In the genomic region with DNA sequence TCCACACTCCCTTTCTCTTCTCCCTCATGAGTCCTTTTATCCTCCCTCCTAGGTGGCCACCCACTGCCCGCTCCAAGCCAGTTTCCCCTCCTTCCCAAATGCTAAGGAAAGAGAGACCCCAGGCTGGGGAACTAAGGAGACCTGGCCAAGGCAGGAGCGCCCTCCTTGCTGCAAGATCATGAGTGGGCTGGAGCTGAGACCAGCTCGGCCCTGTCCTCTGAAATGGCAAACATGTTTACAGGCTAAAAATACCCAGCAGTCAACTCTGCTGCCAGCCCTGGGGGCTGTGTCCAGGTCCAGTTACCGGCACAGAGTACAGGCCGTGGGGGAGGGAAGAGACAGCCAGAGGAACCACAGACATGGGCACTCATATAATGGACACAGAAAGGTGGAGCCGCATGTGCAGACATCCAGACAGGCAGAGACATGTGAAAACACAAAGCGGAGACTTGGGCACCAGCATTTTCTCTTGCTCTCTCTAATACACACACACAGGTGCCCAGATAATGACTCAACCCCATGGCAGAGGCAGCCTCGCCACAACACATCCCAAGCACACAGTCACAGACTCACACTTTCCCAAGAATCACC, we compare ENCODE assay signal across 1 cellular context.
TF ChIP-seq lines count a peak whose summit lies in the region.

No MANE protein-coding gene starts in this region.

TF ChIP-seq in HepG2, 621 proteins besides CTCF, POLR2A, EP300 and RAD21 (continued from another document and continues in another):
- TF ChIP-seq PAXIP1 (CRISPR knock-in tag; conservative IDR thresholded peaks at IDR 0.05) (peak; percentile 81), HDAC2 (CRISPR knock-in tag; IDR thresholded peaks at IDR 0.05) (peak; percentile 38), ZNF580 (CRISPR knock-in tag; IDR thresholded peaks at IDR 0.05; ENCODE audit: borderline replicate concordance, low read depth) (no peak), NFRKB (IDR thresholded peaks at IDR 0.05) (no peak), KDM3A (CRISPR knock-in tag; IDR thresholded peaks at IDR 0.05; ENCODE audit: low read depth) (0 out of 2 replicates have a peak, but pooled peaks have one; percentile 34), ZFP36L1 (CRISPR knock-in tag; IDR thresholded peaks at IDR 0.05) (0 out of 2 replicates have a peak, but pooled peaks have one; percentile 59), ATAD3A (CRISPR knock-in tag; IDR thresholded peaks at IDR 0.05) (no peak), ZNF740 (CRISPR knock-in tag; IDR thresholded peaks at IDR 0.05) (no peak), NFKB2 (CRISPR knock-in tag; IDR thresholded peaks at IDR 0.05; ENCODE audit: borderline replicate concordance) (no peak), ZFP82 (CRISPR knock-in tag; IDR thresholded peaks at IDR 0.05; ENCODE audit: borderline replicate concordance) (no peak), ZNF576 (CRISPR knock-in tag; IDR thresholded peaks at IDR 0.05) (no peak; the same call in 1 of the 2 replicates), ZBTB1 (CRISPR knock-in tag; IDR thresholded peaks at IDR 0.05; ENCODE audit: borderline replicate concordance) (0 out of 2 replicates have a peak, but pooled peaks have one; percentile 50), ZNF670 (CRISPR knock-in tag; IDR thresholded peaks at IDR 0.05; ENCODE audit: borderline replicate concordance) (0 out of 2 replicates have a peak, but pooled peaks have one; percentile 3), ZNF691 (CRISPR knock-in tag; IDR thresholded peaks at IDR 0.05; ENCODE audit: borderline replicate concordance, low read depth) (no peak), ZNF878 (CRISPR knock-in tag; IDR thresholded peaks at IDR 0.05) (peak; percentile 71; the same call in 1 of the 2 replicates), GATAD2A (CRISPR knock-in tag; IDR thresholded peaks at IDR 0.05) (peak; percentile 77; the same call in 1 of the 2 replicates), ELF3 (CRISPR knock-in tag; IDR thresholded peaks at IDR 0.05) (0 out of 2 replicates have a peak, but pooled peaks have one; percentile 24), ZNF337 (CRISPR knock-in tag; IDR thresholded peaks at IDR 0.05; ENCODE audit: borderline replicate concordance, low read depth) (0 out of 2 replicates have a peak, but pooled peaks have one; percentile 33), KDM1A (CRISPR knock-in tag; IDR thresholded peaks at IDR 0.05) (no peak), PRPF4 (IDR thresholded peaks at IDR 0.05; ENCODE audit: low read depth, low read length, poor library complexity, severe bottlenecking) (no peak), SNAPC2 (CRISPR knock-in tag; IDR thresholded peaks at IDR 0.05) (no peak), ZBTB7A (CRISPR knock-in tag; IDR thresholded peaks at IDR 0.05) (0 out of 2 replicates have a peak, but pooled peaks have one; percentile 55), ZNF772 (CRISPR knock-in tag; IDR thresholded peaks at IDR 0.05) (0 out of 2 replicates have a peak, but pooled peaks have one; percentile 50), ZNF703 (CRISPR knock-in tag; IDR thresholded peaks at IDR 0.05; ENCODE audit: borderline replicate concordance) (no peak), NFIB (CRISPR knock-in tag; IDR thresholded peaks at IDR 0.05; ENCODE audit: borderline replicate concordance) (no peak), ZNF597 (CRISPR knock-in tag; IDR thresholded peaks at IDR 0.05) (no peak), ZNF441 (CRISPR knock-in tag; IDR thresholded peaks at IDR 0.05; ENCODE audit: borderline replicate concordance) (peak; percentile 48; the same call in 1 of the 2 replicates), KAT7 (CRISPR knock-in tag; IDR thresholded peaks at IDR 0.05; ENCODE audit: borderline replicate concordance) (0 out of 2 replicates have a peak, but pooled peaks have one; percentile 11), MAZ (IDR thresholded peaks at IDR 0.05; ENCODE audit: borderline replicate concordance, low read depth, low read length) (no peak; the same call in 1 of the 2 replicates), MAZ (CRISPR knock-in tag; IDR thresholded peaks at IDR 0.05; ENCODE audit: low read depth) (peak; percentile 73), SP1 (IDR thresholded peaks at IDR 0.05) (no peak), SP1 (CRISPR knock-in tag; IDR thresholded peaks at IDR 0.05) (no peak), ZUFSP (CRISPR knock-in tag; IDR thresholded peaks at IDR 0.05; ENCODE audit: borderline replicate concordance) (no peak), ISL2 (CRISPR knock-in tag; IDR thresholded peaks at IDR 0.05) (no peak)
- TF ChIP-seq, protein P1, sequence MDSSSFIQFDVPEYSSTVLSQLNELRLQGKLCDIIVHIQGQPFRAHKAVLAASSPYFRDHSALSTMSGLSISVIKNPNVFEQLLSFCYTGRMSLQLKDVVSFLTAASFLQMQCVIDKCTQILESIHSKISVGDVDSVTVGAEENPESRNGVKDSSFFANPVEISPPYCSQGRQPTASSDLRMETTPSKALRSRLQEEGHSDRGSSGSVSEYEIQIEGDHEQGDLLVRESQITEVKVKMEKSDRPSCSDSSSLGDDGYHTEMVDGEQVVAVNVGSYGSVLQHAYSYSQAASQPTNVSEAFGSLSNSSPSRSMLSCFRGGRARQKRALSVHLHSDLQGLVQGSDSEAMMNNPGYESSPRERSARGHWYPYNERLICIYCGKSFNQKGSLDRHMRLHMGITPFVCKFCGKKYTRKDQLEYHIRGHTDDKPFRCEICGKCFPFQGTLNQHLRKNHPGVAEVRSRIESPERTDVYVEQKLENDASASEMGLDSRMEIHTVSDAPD (CRISPR knock-in tag; IDR thresholded peaks at IDR 0.05): no peak
- TF ChIP-seq, protein P2, sequence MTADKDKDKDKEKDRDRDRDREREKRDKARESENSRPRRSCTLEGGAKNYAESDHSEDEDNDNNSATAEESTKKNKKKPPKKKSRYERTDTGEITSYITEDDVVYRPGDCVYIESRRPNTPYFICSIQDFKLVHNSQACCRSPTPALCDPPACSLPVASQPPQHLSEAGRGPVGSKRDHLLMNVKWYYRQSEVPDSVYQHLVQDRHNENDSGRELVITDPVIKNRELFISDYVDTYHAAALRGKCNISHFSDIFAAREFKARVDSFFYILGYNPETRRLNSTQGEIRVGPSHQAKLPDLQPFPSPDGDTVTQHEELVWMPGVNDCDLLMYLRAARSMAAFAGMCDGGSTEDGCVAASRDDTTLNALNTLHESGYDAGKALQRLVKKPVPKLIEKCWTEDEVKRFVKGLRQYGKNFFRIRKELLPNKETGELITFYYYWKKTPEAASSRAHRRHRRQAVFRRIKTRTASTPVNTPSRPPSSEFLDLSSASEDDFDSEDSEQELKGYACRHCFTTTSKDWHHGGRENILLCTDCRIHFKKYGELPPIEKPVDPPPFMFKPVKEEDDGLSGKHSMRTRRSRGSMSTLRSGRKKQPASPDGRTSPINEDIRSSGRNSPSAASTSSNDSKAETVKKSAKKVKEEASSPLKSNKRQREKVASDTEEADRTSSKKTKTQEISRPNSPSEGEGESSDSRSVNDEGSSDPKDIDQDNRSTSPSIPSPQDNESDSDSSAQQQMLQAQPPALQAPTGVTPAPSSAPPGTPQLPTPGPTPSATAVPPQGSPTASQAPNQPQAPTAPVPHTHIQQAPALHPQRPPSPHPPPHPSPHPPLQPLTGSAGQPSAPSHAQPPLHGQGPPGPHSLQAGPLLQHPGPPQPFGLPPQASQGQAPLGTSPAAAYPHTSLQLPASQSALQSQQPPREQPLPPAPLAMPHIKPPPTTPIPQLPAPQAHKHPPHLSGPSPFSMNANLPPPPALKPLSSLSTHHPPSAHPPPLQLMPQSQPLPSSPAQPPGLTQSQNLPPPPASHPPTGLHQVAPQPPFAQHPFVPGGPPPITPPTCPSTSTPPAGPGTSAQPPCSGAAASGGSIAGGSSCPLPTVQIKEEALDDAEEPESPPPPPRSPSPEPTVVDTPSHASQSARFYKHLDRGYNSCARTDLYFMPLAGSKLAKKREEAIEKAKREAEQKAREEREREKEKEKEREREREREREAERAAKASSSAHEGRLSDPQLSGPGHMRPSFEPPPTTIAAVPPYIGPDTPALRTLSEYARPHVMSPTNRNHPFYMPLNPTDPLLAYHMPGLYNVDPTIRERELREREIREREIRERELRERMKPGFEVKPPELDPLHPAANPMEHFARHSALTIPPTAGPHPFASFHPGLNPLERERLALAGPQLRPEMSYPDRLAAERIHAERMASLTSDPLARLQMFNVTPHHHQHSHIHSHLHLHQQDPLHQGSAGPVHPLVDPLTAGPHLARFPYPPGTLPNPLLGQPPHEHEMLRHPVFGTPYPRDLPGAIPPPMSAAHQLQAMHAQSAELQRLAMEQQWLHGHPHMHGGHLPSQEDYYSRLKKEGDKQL (CRISPR knock-in tag; IDR thresholded peaks at IDR 0.05; ENCODE audit: low read depth): no peak
- TF ChIP-seq, protein P3, sequence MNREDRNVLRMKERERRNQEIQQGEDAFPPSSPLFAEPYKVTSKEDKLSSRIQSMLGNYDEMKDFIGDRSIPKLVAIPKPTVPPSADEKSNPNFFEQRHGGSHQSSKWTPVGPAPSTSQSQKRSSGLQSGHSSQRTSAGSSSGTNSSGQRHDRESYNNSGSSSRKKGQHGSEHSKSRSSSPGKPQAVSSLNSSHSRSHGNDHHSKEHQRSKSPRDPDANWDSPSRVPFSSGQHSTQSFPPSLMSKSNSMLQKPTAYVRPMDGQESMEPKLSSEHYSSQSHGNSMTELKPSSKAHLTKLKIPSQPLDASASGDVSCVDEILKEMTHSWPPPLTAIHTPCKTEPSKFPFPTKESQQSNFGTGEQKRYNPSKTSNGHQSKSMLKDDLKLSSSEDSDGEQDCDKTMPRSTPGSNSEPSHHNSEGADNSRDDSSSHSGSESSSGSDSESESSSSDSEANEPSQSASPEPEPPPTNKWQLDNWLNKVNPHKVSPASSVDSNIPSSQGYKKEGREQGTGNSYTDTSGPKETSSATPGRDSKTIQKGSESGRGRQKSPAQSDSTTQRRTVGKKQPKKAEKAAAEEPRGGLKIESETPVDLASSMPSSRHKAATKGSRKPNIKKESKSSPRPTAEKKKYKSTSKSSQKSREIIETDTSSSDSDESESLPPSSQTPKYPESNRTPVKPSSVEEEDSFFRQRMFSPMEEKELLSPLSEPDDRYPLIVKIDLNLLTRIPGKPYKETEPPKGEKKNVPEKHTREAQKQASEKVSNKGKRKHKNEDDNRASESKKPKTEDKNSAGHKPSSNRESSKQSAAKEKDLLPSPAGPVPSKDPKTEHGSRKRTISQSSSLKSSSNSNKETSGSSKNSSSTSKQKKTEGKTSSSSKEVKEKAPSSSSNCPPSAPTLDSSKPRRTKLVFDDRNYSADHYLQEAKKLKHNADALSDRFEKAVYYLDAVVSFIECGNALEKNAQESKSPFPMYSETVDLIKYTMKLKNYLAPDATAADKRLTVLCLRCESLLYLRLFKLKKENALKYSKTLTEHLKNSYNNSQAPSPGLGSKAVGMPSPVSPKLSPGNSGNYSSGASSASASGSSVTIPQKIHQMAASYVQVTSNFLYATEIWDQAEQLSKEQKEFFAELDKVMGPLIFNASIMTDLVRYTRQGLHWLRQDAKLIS (CRISPR knock-in tag; IDR thresholded peaks at IDR 0.05): no peak
